In genomic region chr6:85033547-85033946, GRCh38 we compare ENCODE assay signal across 25 cellular contexts.
"Had no signal": no experiment of that assay in that cellular context is flagged by ENCODE, and none has a peak within 500 bp of the region (broad histone marks: within the 10 kb centered on the region; RNA-seq: fewer than 3 reads in every experiment).

No MANE protein-coding gene starts in this region.

- DNase-seq: colonic mucosa; cortex of kidney; effector CD8-positive, alpha-beta T cell; erythroblast; esophagus squamous epithelium; foreskin fibroblast; foreskin melanocyte; gastrocnemius medialis; glutamatergic neuron; head of caudate nucleus; heart right ventricle; hippocampal formation; left cardiac atrium; left lung; left ventricle myocardium superior; lower lobe of right lung; mesenchymal stem cell; mucosa of descending colon; naive B cell; naive thymus-derived CD8-positive, alpha-beta T cell had no signal

- H3K27ac ChIP-seq: colonic mucosa, epithelial cell of prostate, esophagus squamous epithelium, gastrocnemius medialis, heart right ventricle, left lung, lower lobe of right lung had no signal

- H3K27me3 ChIP-seq: colonic mucosa, esophagus squamous epithelium, gastrocnemius medialis, heart right ventricle, left lung had no signal

- H3K4me1 ChIP-seq: colonic mucosa, esophagus squamous epithelium, gastrocnemius medialis, heart right ventricle, left lung, lower lobe of right lung had no signal

- H3K36me3 ChIP-seq: colonic mucosa, esophagus squamous epithelium, gastrocnemius medialis, heart right ventricle, left lung, lower lobe of right lung had no signal

- H3K4me3 ChIP-seq: colonic mucosa, esophagus squamous epithelium, gastrocnemius medialis, heart right ventricle, left lung, lower lobe of right lung, mucosa of descending colon had no signal

- H3K9me3 ChIP-seq: colonic mucosa, gastrocnemius medialis had no signal

- FAIRE-seq: endometrium, islet of Langerhans, keratinocyte had no signal

- ATAC-seq: esophagus mucosa; gastrocnemius medialis; heart right ventricle; left cardiac atrium; left lung; left ventricle myocardium superior; lower lobe of right lung; mucosa of descending colon; naive thymus-derived CD8-positive, alpha-beta T cell had no signal
